Comparison of ENCODE assay signal across 14 cellular contexts in genomic region chr17:63984206-63984605, GRCh38. TPM values are rescaled to one million over a fixed set of nuclear protein-coding genes. Genes with fewer than 3 reads are reported as not detected.
DNase-seq lines count a peak whose midpoint lies in the region; ATAC-seq, FAIRE-seq and TF ChIP-seq lines count a peak whose summit lies in the region.
"Had no signal": no experiment of that assay in that cellular context is flagged by ENCODE, and none has a peak within 500 bp of the region (broad histone marks: within the 10 kb centered on the region; RNA-seq: fewer than 3 reads in every experiment).

No MANE protein-coding gene starts in this region.

- no peak for TF ChIP-seq CTCF in astrocyte of the cerebellum (IDR thresholded peaks at IDR 0.05; ENCODE audit: low read depth, low read length, missing control alignments)
- no peak for TF ChIP-seq CTCF in kidney (IDR thresholded peaks at IDR 0.05; ENCODE audit: borderline replicate concordance, extremely low read depth, insufficient read depth)
- no peak for TF ChIP-seq CTCF in tibial artery (IDR thresholded peaks at IDR 0.05)
- TF ChIP-seq CTCF in dorsolateral prefrontal cortex (IDR thresholded peaks at IDR 0.05 in 54 of 56, conservative IDR thresholded peaks at IDR 0.05 in 2 of 56; ENCODE audit: low read depth in 1 of 56, partially characterized antibody in 56 of 56): no peak

- no peaks in the 10 kb centered on the region for H4K20me1 ChIP-seq in GM23248 (ENCODE audit: insufficient read depth)

- H3K27me3 ChIP-seq in GM23248 (replicated peaks; ENCODE audit: insufficient read depth) (no peaks in the 10 kb centered on the region), tibial artery (peaks cover 0 to 14% of the 10 kb centered on the region in 2 donors), dorsolateral prefrontal cortex (peaks cover 0 to 8% (median 0%) of the 10 kb centered on the region in 45 donors)
- H3K27me3 ChIP-seq: ovary had no signal

- intact Hi-C loops in kidney (cut with DNase I) (no loop called here), tibial artery (cut with DNase I; ENCODE audit: low total_unique reads) (no loop called here), dorsolateral prefrontal cortex (cut with DNase I) (no loop called here)

- H3F3A ChIP-seq in GM23248 (ENCODE audit: insufficient read depth): no peaks in the 10 kb centered on the region

- H3K9ac ChIP-seq in GM23248 (no peak overlapping the region), kidney (ENCODE audit: low read length in 2 of 2) (no peak overlapping the region)

- WGBS in GM23248 (ENCODE audit: low coverage in 1 of 2, low lambda C conversion rate in 2 of 2, missing lambda C conversion rate in 2 of 2), 2 experiments: 39 to 48% methylated on average over 5 of the region's 5 CpGs

- no peak for FAIRE-seq in kidney (lab: Jason Lieb, UNC)

- H3K36me3 ChIP-seq in GM23248 (ENCODE audit: low read depth) (no peaks in the 10 kb centered on the region), kidney (ENCODE audit: control insufficient read depth in 1 of 2, insufficient read depth in 2 of 2, low read length in 2 of 2) (no peaks in the 10 kb centered on the region), tibial artery (no peaks in the 10 kb centered on the region)
- H3K36me3 ChIP-seq: ovary had no signal

- H3K9me3 ChIP-seq in GM23248 (ENCODE audit: low read depth): no peaks in the 10 kb centered on the region
- peaks cover 0 to 6% of the 10 kb centered on the region in 2 donors for H3K9me3 ChIP-seq in kidney (ENCODE audit: control insufficient read depth in 1 of 2, low read length in 2 of 2)
- H3K9me3 ChIP-seq in tibial artery: peaks cover 0 to 7% (median 0%) of the 10 kb centered on the region in 3 donors
- H3K9me3 ChIP-seq: ovary had no signal

- peak; percentile 62 for DNase-seq in GM23248
- DNase-seq in astrocyte of the cerebellum (ENCODE audit: low read depth): peak; percentile 66
- DNase-seq in kidney: peak; percentile 17
- DNase-seq in tibial artery: no peak
- DNase-seq in dorsolateral prefrontal cortex: no peak
- DNase-seq: activated CD4-positive, alpha-beta T cell treated with anti-CD3 and anti-CD28 coated beads, Interleukin-2, amount 10 ng/mL, durations not matched to agents 7 days and 5 days; midbrain; NCI-H1105 treated with DMSO at 0.1 percent for 48 hours; OCI-M1; ovary had no signal

- H2AFZ ChIP-seq in GM23248: 0 out of 2 replicates have a peak overlapping the region, but pooled peaks have one; percentile 34

- ATAC-seq in HG02981 (IDR thresholded peaks at IDR 0.05; ENCODE audit: unreplicated experiment): no peak
- no peak for ATAC-seq in GM21825 (IDR thresholded peaks at IDR 0.05; ENCODE audit: unreplicated experiment)

- in situ Hi-C loops in GM23248 (cut with MboI) (no loop called here), astrocyte of the cerebellum (cut with HindIII; ENCODE audit: low sequenced_read_pairs) (loop anchor here (5.0 kb wide), 1 partner anchor 57 kb away; no protein-coding TSS in a partner anchor)

- H3K4me1 ChIP-seq in GM23248 (ENCODE audit: insufficient read depth) (peaks cover 22% of the 10 kb centered on the region), kidney (ENCODE audit: control insufficient read depth in 1 of 2, insufficient read depth in 1 of 2, low read depth in 1 of 2, low read length in 2 of 2) (peaks cover 0 to 11% of the 10 kb centered on the region in 2 donors), tibial artery (peaks cover 0 to 42% (median 20%) of the 10 kb centered on the region in 4 donors)

- no peaks in the 10 kb centered on the region for H3K79me2 ChIP-seq in GM23248 (ENCODE audit: insufficient read depth)

- H3K27ac ChIP-seq in GM23248 (no peak overlapping the region), kidney (ENCODE audit: low read depth in 2 of 2, low read length in 2 of 2) (peak overlapping the region in 1 of 2 donors; percentile 61), tibial artery (peak overlapping the region; percentile 4 to 44), dorsolateral prefrontal cortex (peak overlapping the region in 12 of 59 donors; percentile 1 to 57 (median 22))
- H3K27ac ChIP-seq: epithelial cell of prostate had no signal

- H3K4me3 ChIP-seq in GM23248 (no peak overlapping the region), astrocyte of the cerebellum (ENCODE audit: low read depth, low read length) (no peak overlapping the region), kidney (ENCODE audit: low read length in 2 of 2) (no peak overlapping the region), tibial artery (no peak overlapping the region), dorsolateral prefrontal cortex (no peak overlapping the region)
- H3K4me3 ChIP-seq: ovary had no signal

- no peaks in the 10 kb centered on the region for H3K9me2 ChIP-seq in GM23248 (ENCODE audit: insufficient read depth)

- no peak overlapping the region for H3K4me2 ChIP-seq in GM23248 (ENCODE audit: unreplicated experiment)

RNA-seq across cellular contexts. Expression of gene SCN4A, which starts 11.5 kb away (rescaled TPM):
- total RNA-seq in GM23248 (2014; rRNA removed; shearing (Covaris generic)): not detected in 2 replicates
- not detected in 2 replicates for polyA plus RNA-seq in GM23248 (2016; fragmentation: Nextera tagmentation; extraction: Ambion mirVana)
- total RNA-seq in kidney: 3.4 TPM
- polyA plus RNA-seq in kidney (ENCODE audit: insufficient read depth, low read depth, low replicate concordance): 0.19 TPM
- total RNA-seq in dorsolateral prefrontal cortex: 1 to 10 TPM in 2 of 120 experiments, under 1 TPM in 103, not detected in 15; 0.06 to 1.7 (median 0.23) TPM
- total RNA-seq: HT1080 had no signal

RNA-seq across cellular contexts. Expression of gene PRR29, which starts 13.9 kb away (rescaled TPM):
- total RNA-seq in GM23248 (2014; rRNA removed; shearing (Covaris generic)): not detected in 2 replicates
- 0.47 TPM in 1 of 2 replicates, not detected in the other for polyA plus RNA-seq in GM23248 (2016; fragmentation: Nextera tagmentation; extraction: Ambion mirVana)
- total RNA-seq in kidney: 4.4 TPM
- 1.2 TPM for polyA plus RNA-seq in kidney (ENCODE audit: insufficient read depth, low read depth, low replicate concordance)
- total RNA-seq in dorsolateral prefrontal cortex: 1 to 10 TPM in 90 of 120 experiments, under 1 TPM in 29, not detected in 1; 0.25 to 4.0 (median 1.6) TPM

RNA-seq across cellular contexts. Expression of gene ICAM2, which starts 36.2 kb away (rescaled TPM):
- total RNA-seq in GM23248 (2014; rRNA removed; shearing (Covaris generic)): 0.97 and 3.4 TPM in 2 replicates
- polyA plus RNA-seq in GM23248 (2016; fragmentation: Nextera tagmentation; extraction: Ambion mirVana) (0.94 and 1.3 TPM in 2 replicates), kidney (ENCODE audit: insufficient read depth, low read depth, low replicate concordance) (55.8 TPM)
- total RNA-seq in kidney (38.8 TPM), dorsolateral prefrontal cortex (10 to 100 TPM in 117 of 120 experiments, 1 to 10 TPM in 3; 7.4 to 50.5 (median 19.5) TPM)

RNA-seq across cellular contexts. Expression of gene CD79B, which starts 52.1 kb away (rescaled TPM):
- not detected in 2 replicates for total RNA-seq in GM23248 (2014; rRNA removed; shearing (Covaris generic))
- polyA plus RNA-seq in GM23248 (2016; fragmentation: Nextera tagmentation; extraction: Ambion mirVana) (not detected in 2 replicates), kidney (ENCODE audit: insufficient read depth, low read depth, low replicate concordance) (5.2 TPM)
- total RNA-seq in kidney (11.4 TPM), dorsolateral prefrontal cortex (1 to 10 TPM in 21 of 120 experiments, under 1 TPM in 43, not detected in 56; 0.36 to 2.3 (median 0.78) TPM)

Comparison
In these comparisons a context has a peak if more than half of its experiments do, and no peak if none do; other contexts are left out.
1. DNase-seq: peak in GM23248 (single experiment), astrocyte of the cerebellum (single experiment) and kidney (single experiment); none in tibial artery (0 of 2) and dorsolateral prefrontal cortex (0 of 10).